10 cellular contexts compared by ENCODE assay signal in genomic region chr5:160287378-160288051, GRCh38. TPM values are rescaled to one million over a fixed set of nuclear protein-coding genes. Genes with fewer than 3 reads are reported as not detected.
DNase-seq lines count a peak whose midpoint lies in the region; ATAC-seq and TF ChIP-seq lines count a peak whose summit lies in the region.
"Had no signal": no experiment of that assay in that cellular context is flagged by ENCODE, and none has a peak within 500 bp of the region (broad histone marks: within the 10 kb centered on the region; RNA-seq: fewer than 3 reads in every experiment).

No MANE protein-coding gene starts in this region.

- no peak for TF ChIP-seq CTCF in epithelial cell of esophagus (IDR thresholded peaks at IDR 0.05; ENCODE audit: insufficient read depth, low read depth, low read length, missing control alignments)

- no peak for ATAC-seq in GM18868 (IDR thresholded peaks at IDR 0.05; ENCODE audit: unreplicated experiment)

- no peak overlapping the region for H3K4me3 ChIP-seq in epithelial cell of esophagus (ENCODE audit: low read length)

- DNase-seq in COLO668 (lab: John Stamatoyannopoulos, UW; ENCODE audit: unreplicated experiment) (peak; percentile 80), NCI-H524 treated with DMSO at 0.1 percent for 48 hours (lab: John Stamatoyannopoulos, UW) (peak; percentile 72), epithelial cell of esophagus (ENCODE audit: low read depth) (peak; percentile 58), mucosa of gallbladder (ENCODE audit: low spot score) (peak; percentile 55), NCI-H2107 (lab: John Stamatoyannopoulos, UW) (no peak), SIG-M5 treated with dmso at 0.1 percent for 504 hours (lab: John Stamatoyannopoulos, UW; ENCODE audit: unreplicated experiment) (no peak)
- no peak for DNase-seq in effector CD8-positive, alpha-beta T cell (lab: John Stamatoyannopoulos, UW)

RNA-seq across cellular contexts. Expression of gene CCNJL, which starts 24.8 kb away (rescaled TPM):
- 1.3 TPM for total RNA-seq in mucosa of gallbladder

RNA-seq across cellular contexts. Expression of gene FABP6, which starts 58.2 kb away (rescaled TPM):
- total RNA-seq in mucosa of gallbladder = not detected
- total RNA-seq: B cell, subcutaneous adipose tissue had no signal

Comparison
In these comparisons a context has a peak if more than half of its experiments do, and no peak if none do; other contexts are left out.
1. DNase-seq: peak in COLO668 (single experiment), NCI-H524 treated with DMSO at 0.1 percent for 48 hours (single experiment), epithelial cell of esophagus (single experiment) and mucosa of gallbladder (single experiment); none in effector CD8-positive, alpha-beta T cell (single experiment), NCI-H2107 (single experiment) and SIG-M5 treated with dmso at 0.1 percent for 504 hours (single experiment).